ENCODE assay signal across 14 cellular contexts in the genomic region with DNA sequence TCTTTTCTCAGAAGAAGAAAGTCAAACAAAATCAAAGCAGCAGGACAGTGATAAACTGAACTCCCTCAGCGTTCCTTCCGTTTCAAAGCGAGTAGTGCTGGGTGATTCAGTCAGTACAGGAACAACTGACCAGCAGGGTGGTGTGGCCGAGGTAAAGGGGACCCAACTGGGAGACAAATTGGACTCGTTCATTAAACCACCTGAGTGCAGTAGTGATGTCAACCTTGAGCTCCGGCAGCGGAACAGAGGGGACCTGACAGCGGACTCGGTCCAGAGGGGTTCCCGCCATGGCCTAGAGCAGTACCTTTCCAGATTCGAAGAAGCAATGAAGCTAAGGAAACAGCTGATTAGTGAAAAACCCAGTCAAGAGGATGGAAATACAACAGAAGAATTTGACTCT. TPM values are rescaled to one million over a fixed set of nuclear protein-coding genes. Genes with fewer than 3 reads are reported as not detected.
DNase-seq lines count a peak whose midpoint lies in the region; ATAC-seq and TF ChIP-seq lines count a peak whose summit lies in the region.
"Had no signal": no experiment of that assay in that cellular context is flagged by ENCODE, and none has a peak within 500 bp of the region (broad histone marks: within the 10 kb centered on the region; RNA-seq: fewer than 3 reads in every experiment).

No MANE protein-coding gene starts in this region.

- peak overlapping the region; percentile 52 for H3K27ac Mint-ChIP-seq in endodermal cell
- peak overlapping the region; percentile 52 for H3K27ac Mint-ChIP-seq in progenitor cell of endocrine pancreas
- no peak overlapping the region for H3K27ac Mint-ChIP-seq in activated CD8-positive, alpha-beta T cell treated with anti-CD3 and anti-CD28 coated beads for 36 hours
- H3K27ac Mint-ChIP-seq: HFFc6 had no signal

- TF ChIP-seq CTCF in VCaP (conservative IDR thresholded peaks at IDR 0.05) (no peak), endodermal cell (conservative IDR thresholded peaks at IDR 0.05) (no peak), progenitor cell of endocrine pancreas (IDR thresholded peaks at IDR 0.05; ENCODE audit: unreplicated experiment) (no peak)
- no peak for TF ChIP-seq CTCF in activated CD8-positive, alpha-beta T cell treated with anti-CD3 and anti-CD28 coated beads for 36 hours (IDR thresholded peaks at IDR 0.05)

- H3K27me3 ChIP-seq in endodermal cell (ENCODE audit: control insufficient read depth, insufficient read depth, low read length, poor library complexity, severe bottlenecking): no peaks in the 10 kb centered on the region

- H3K36me3 ChIP-seq in endodermal cell (ENCODE audit: control insufficient read depth, insufficient read depth, low read length): peaks cover 24% of the 10 kb centered on the region

- H3K4me3 Mint-ChIP-seq in endodermal cell: no peak overlapping the region
- H3K4me3 Mint-ChIP-seq in progenitor cell of endocrine pancreas (ENCODE audit: low read depth): no peak overlapping the region
- H3K4me3 Mint-ChIP-seq in activated CD8-positive, alpha-beta T cell treated with anti-CD3 and anti-CD28 coated beads for 36 hours: no peak overlapping the region
- H3K4me3 Mint-ChIP-seq: CD14-positive monocyte, HFFc6 had no signal

- H3K9me3 Mint-ChIP-seq in endodermal cell (no peaks in the 10 kb centered on the region), progenitor cell of endocrine pancreas (ENCODE audit: low read depth) (no peaks in the 10 kb centered on the region)
- no peaks in the 10 kb centered on the region for H3K9me3 Mint-ChIP-seq in activated CD8-positive, alpha-beta T cell treated with anti-CD3 and anti-CD28 coated beads for 36 hours
- H3K9me3 Mint-ChIP-seq: CD8-positive, alpha-beta memory T cell; HFFc6 had no signal

- H3K4me1 Mint-ChIP-seq in endodermal cell (peaks cover 19% of the 10 kb centered on the region), progenitor cell of endocrine pancreas (ENCODE audit: low read depth) (peaks cover 12% of the 10 kb centered on the region)
- peaks cover 18% of the 10 kb centered on the region for H3K4me1 Mint-ChIP-seq in activated CD8-positive, alpha-beta T cell treated with anti-CD3 and anti-CD28 coated beads for 36 hours (ENCODE audit: low read depth)

- H3K9ac ChIP-seq in endodermal cell (ENCODE audit: extremely low read depth, low read length, poor library complexity, severe bottlenecking): no peak overlapping the region

- POLR2A ChIA-PET in activated CD8-positive, alpha-beta T cell treated with anti-CD3 and anti-CD28 coated beads for 36 hours (lab: Charles Lee): interaction anchor here (1.3 to 4.8 kb wide), 3 partner anchors 8 to 19 kb away, joined by 3 to 65 read pairs (median 5); partner anchors contain the start of gene DDX46

- peak; percentile 6 for DNase-seq in NCI-H2227 treated with DMSO at 0.1 percent for 48 hours (lab: John Stamatoyannopoulos, UW)
- no peak for DNase-seq in NCI-H2227 (lab: John Stamatoyannopoulos, UW; ENCODE audit: unreplicated experiment)
- no peak for DNase-seq in endodermal cell
- DNase-seq in progenitor cell of endocrine pancreas (ENCODE audit: low spot score, unreplicated experiment): no peak
- no peak for DNase-seq in NCI-H226
- no peak for DNase-seq in activated CD8-positive, alpha-beta T cell treated with anti-CD3 and anti-CD28 coated beads for 36 hours
- DNase-seq in GOT3 (lab: John Stamatoyannopoulos, UW): no peak
- DNase-seq: Caco-2; CD8-positive, alpha-beta memory T cell; HCEC 1CT; HFFc6 had no signal

- H3K4me3 ChIP-seq in endodermal cell (ENCODE audit: low read length): no peak overlapping the region

- H3K27ac ChIP-seq in VCaP (peak overlapping the region; percentile 95; the same call in 1 of the 2 replicates), endodermal cell (ENCODE audit: low read depth, low read length) (no peak overlapping the region)
- H3K27ac ChIP-seq: 22Rv1 had no signal

- no peak for ATAC-seq in activated CD8-positive, alpha-beta T cell treated with anti-CD3 and anti-CD28 coated beads for 36 hours

- peaks cover 22% of the 10 kb centered on the region for H3K36me3 Mint-ChIP-seq in endodermal cell (ENCODE audit: low read depth)
- H3K36me3 Mint-ChIP-seq in progenitor cell of endocrine pancreas (ENCODE audit: insufficient read depth): peaks cover 7% of the 10 kb centered on the region
- peaks cover 12% of the 10 kb centered on the region for H3K36me3 Mint-ChIP-seq in activated CD8-positive, alpha-beta T cell treated with anti-CD3 and anti-CD28 coated beads for 36 hours (ENCODE audit: low read depth)

- CTCF ChIA-PET in activated CD8-positive, alpha-beta T cell treated with anti-CD3 and anti-CD28 coated beads for 36 hours (lab: Charles Lee): interaction anchor here (1.8 to 6.4 kb wide), 3 partner anchors 16 to 163 kb away, joined by 6 to 77 read pairs (median 17); partner anchors contain the start of gene DDX46

- H3K27me3 Mint-ChIP-seq in endodermal cell (ENCODE audit: insufficient read depth): no peaks in the 10 kb centered on the region
- H3K27me3 Mint-ChIP-seq in progenitor cell of endocrine pancreas: no peaks in the 10 kb centered on the region
- H3K27me3 Mint-ChIP-seq in activated CD8-positive, alpha-beta T cell treated with anti-CD3 and anti-CD28 coated beads for 36 hours: no peaks in the 10 kb centered on the region
- H3K27me3 Mint-ChIP-seq: CD8-positive, alpha-beta memory T cell had no signal

- 93 to 95% methylated on average over 11 of the region's 11 CpGs for WGBS in endodermal cell (ENCODE audit: insufficient coverage in 1 of 2, insufficient read length in 1 of 2), 2 experiments

- intact Hi-C loops in activated CD8-positive, alpha-beta T cell treated with anti-CD3 and anti-CD28 coated beads for 36 hours (cut with micrococcal nuclease): no loop called here

- no peaks in the 10 kb centered on the region for H3K4me1 ChIP-seq in endodermal cell (ENCODE audit: control insufficient read depth, insufficient read depth, low read length)
- H3K4me1 ChIP-seq: Caco-2 had no signal

- no peaks in the 10 kb centered on the region for H3K9me3 ChIP-seq in endodermal cell (ENCODE audit: control insufficient read depth, low read length)
- H3K9me3 ChIP-seq: Caco-2 had no signal

RNA-seq across cellular contexts. Expression of gene CAMLG, which starts 2.7 kb away (rescaled TPM):
- total RNA-seq in endodermal cell (10 to 100 TPM; 23.3 to 25.6 TPM), progenitor cell of endocrine pancreas (40.8 and 45.3 TPM in 2 replicates)
- polyA plus RNA-seq in endodermal cell (2013, experiment 1 of 2): 50.9 TPM
- 46.1 TPM for polyA plus RNA-seq in endodermal cell (2013, experiment 2 of 2)
- total RNA-seq in activated CD8-positive, alpha-beta T cell treated with anti-CD3 and anti-CD28 coated beads for 36 hours: 10 to 100 TPM; 33.8 to 35.9 TPM

RNA-seq across cellular contexts. Expression of gene DDX46, which starts 17.5 kb away (rescaled TPM):
- 10 to 100 TPM; 78.7 to 79.4 TPM for total RNA-seq in endodermal cell
- polyA plus RNA-seq in endodermal cell (2013, experiment 1 of 2): 60.6 TPM
- 54.3 TPM for polyA plus RNA-seq in endodermal cell (2013, experiment 2 of 2)
- 72.3 and 73.2 TPM in 2 replicates for total RNA-seq in progenitor cell of endocrine pancreas
- total RNA-seq in activated CD8-positive, alpha-beta T cell treated with anti-CD3 and anti-CD28 coated beads for 36 hours: 10 to 100 TPM; 60.8 to 67.9 TPM
